ENCODE assay signal across 1 cellular context in the genomic region with DNA sequence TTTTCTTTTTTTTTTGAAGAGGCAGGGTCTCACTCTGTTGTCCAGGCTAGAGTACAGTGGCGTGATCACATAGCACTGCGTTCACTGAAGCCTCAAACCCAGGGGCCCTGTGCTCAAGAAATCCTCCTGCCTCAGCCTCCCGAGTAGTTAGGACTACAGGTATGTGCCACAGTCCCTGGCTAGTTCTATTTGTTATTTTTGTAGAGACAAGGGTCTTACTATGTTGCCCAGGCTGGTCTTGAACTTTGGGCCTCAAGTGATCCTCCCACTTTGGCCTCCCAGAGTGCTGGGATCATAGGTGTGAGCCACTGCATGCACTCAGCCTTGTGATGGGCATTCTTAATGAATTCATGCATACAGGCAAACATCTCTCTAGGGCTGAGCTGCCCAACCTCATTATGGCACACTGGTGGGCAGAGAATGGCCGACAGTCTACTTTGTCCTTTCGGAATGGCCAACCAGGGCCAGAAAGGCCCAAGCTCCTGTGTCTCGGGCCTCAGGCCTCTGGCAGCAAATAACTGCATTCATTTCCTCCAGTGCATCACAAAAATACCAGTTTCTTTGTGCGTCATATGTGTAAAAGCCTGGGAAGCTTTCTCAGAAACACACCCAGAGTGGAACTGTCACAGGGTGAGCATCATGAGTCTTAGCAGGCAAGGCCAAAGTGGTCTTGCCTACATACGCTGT.
TF ChIP-seq lines count a peak whose summit lies in the region.

No MANE protein-coding gene starts in this region.

TF ChIP-seq in HEK293, 187 proteins besides CTCF, POLR2A, EP300 and RAD21 (continued from another document):
- TF ChIP-seq, protein P1, sequence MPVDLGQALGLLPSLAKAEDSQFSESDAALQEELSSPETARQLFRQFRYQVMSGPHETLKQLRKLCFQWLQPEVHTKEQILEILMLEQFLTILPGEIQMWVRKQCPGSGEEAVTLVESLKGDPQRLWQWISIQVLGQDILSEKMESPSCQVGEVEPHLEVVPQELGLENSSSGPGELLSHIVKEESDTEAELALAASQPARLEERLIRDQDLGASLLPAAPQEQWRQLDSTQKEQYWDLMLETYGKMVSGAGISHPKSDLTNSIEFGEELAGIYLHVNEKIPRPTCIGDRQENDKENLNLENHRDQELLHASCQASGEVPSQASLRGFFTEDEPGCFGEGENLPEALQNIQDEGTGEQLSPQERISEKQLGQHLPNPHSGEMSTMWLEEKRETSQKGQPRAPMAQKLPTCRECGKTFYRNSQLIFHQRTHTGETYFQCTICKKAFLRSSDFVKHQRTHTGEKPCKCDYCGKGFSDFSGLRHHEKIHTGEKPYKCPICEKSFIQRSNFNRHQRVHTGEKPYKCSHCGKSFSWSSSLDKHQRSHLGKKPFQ (tag by site-specific recombination; IDR thresholded peaks at IDR 0.05), result no peak
- TF ChIP-seq ZNF121 (tag by site-specific recombination; IDR thresholded peaks at IDR 0.05), result peak; percentile 91
- no peak for TF ChIP-seq ZNF549 (tag by site-specific recombination; IDR thresholded peaks at IDR 0.05)
- TF ChIP-seq ZNF654 (tag by site-specific recombination; IDR thresholded peaks at IDR 0.05; ENCODE audit: low read depth), result no peak
- TF ChIP-seq KLF7 (tag by site-specific recombination; IDR thresholded peaks at IDR 0.05; ENCODE audit: borderline replicate concordance), result no peak
